Comparison of ENCODE assay signal across 28 cellular contexts in genomic region chr1:168683871-168684270, GRCh38. TPM values are rescaled to one million over a fixed set of nuclear protein-coding genes. Genes with fewer than 3 reads are reported as not detected.
"Had no signal": no experiment of that assay in that cellular context is flagged by ENCODE, and none has a peak within 500 bp of the region (broad histone marks: within the 10 kb centered on the region; RNA-seq: fewer than 3 reads in every experiment).

No MANE protein-coding gene starts in this region.

- DNase-seq: activated CD4-positive, alpha-beta T cell treated with anti-CD3 and anti-CD28 coated beads for 1 hour; activated CD4-positive, alpha-beta T cell treated with anti-CD3 and anti-CD28 coated beads for 4 hours; activated CD4-positive, alpha-beta T cell treated with anti-CD3 and anti-CD28 coated beads, Interleukin-2, amount 50 U/mL, for 1 hour; activated CD4-positive, alpha-beta T cell treated with anti-CD3 and anti-CD28 coated beads, Interleukin-2, amount 50 U/mL, for 48 hours; activated CD8-positive, alpha-beta memory T cell treated with anti-CD3 and anti-CD28 coated beads for 24 hours; activated CD8-positive, alpha-beta T cell treated with anti-CD3 and anti-CD28 coated beads for 36 hours; activated effector memory CD4-positive, alpha-beta T cell treated with Interleukin-2 at 50 U/mL for 16 hours; activated gamma-delta T cell treated with Interleukin-2 at 50 U/mL for 16 hours; activated naive CD4-positive, alpha-beta T cell treated with anti-CD3 and anti-CD28 coated beads, Interleukin-2, amount 50 U/mL, for 16 hours; activated naive CD4-positive, alpha-beta T cell treated with Interleukin-2 at 50 U/mL for 16 hours; activated T-cell treated with anti-CD3 and anti-CD28 coated beads, Interleukin-2, amount 50 U/mL, for 4 hours; amniotic stem cell; anterior cingulate cortex; brain microvascular endothelial cell; caudate nucleus; cortex of kidney; dermis blood vessel endothelial cell; effector memory CD4-positive, alpha-beta T cell; endodermal cell; foreskin fibroblast; head of caudate nucleus; T-helper 2 cell had no signal

- H3K27me3 ChIP-seq: brain microvascular endothelial cell had no signal

- H3K36me3 ChIP-seq: brain microvascular endothelial cell had no signal

- H3K27ac ChIP-seq: brain microvascular endothelial cell had no signal

RNA-seq across cellular contexts. Expression of gene DPT, which starts 45.1 kb away (rescaled TPM):
- total RNA-seq: activated CD8-positive, alpha-beta T cell treated with anti-CD3 and anti-CD28 coated beads for 36 hours; activated T-cell treated with anti-CD3 and anti-CD28 coated beads, Interleukin-2, amount 50 U/mL, for 4 hours; activated T-helper 17 cell treated with anti-CD3 and anti-CD28 coated beads, Interleukin-2, amount 50 U/mL, for 72 hours; astrocyte; bronchial epithelial cell; dermis blood vessel endothelial cell; endodermal cell; epithelial cell of proximal tubule; T-helper 1 cell treated with Interleukin-12 subunit alpha and Interleukin-12 subunit beta and Interleukin-4 antibody, amounts not matched to agents 30 ng/mL and 1 ng/mL, for 36 hours; WTC11 had no signal
